In genomic region chr3:57756022-57756527, GRCh38 we compare ENCODE assay signal across 8 cellular contexts. TPM values are rescaled to one million over a fixed set of nuclear protein-coding genes. Genes with fewer than 3 reads are reported as not detected.
DNase-seq lines count a peak whose midpoint lies in the region; ATAC-seq, FAIRE-seq and TF ChIP-seq lines count a peak whose summit lies in the region.

TSS of gene SLMAP (plus strand) at chr3:57756309. CDS start at chr3:57757652, 1,343 bp downstream.

- intact Hi-C loops in esophagus muscularis mucosa (cut with DNase I) = loop anchor here (5.0 kb wide), 3 partner anchors 46 to 159 kb away; partner anchors contain the start of genes ARF4 and DENND6A

- H3K27me3 Mint-ChIP-seq in activated T-cell treated with anti-CD3 and anti-CD28 coated beads, Interleukin-2, amount 50 U/mL, for 72 hours (ENCODE audit: low read depth) = no peaks in the 10 kb centered on the region

- H3K4me3 ChIP-seq in esophagus muscularis mucosa (peak within 1 kb of the TSS; percentile 79 to 95 (median 94)), muscle layer of duodenum (ENCODE audit: low read depth in 1 of 2, low read length in 2 of 2) (peak within 1 kb of the TSS; percentile 80 to 95)

- peak in 1 of 3 experiments; percentile 22 for TF ChIP-seq CTCF in esophagus muscularis mucosa (IDR thresholded peaks at IDR 0.05)

- peak; percentile 93 for ATAC-seq in GM21786 (IDR thresholded peaks at IDR 0.05; ENCODE audit: unreplicated experiment)
- peak; percentile 97 to 98 for ATAC-seq in activated T-cell treated with anti-CD3 and anti-CD28 coated beads, Interleukin-2, amount 50 U/mL, for 72 hours (replicated peaks in 1 of 2)

- peak; percentile 46 for TF ChIP-seq POLR2A in esophagus muscularis mucosa (IDR thresholded peaks at IDR 0.05; ENCODE audit: low read depth)

- no peaks in the 10 kb centered on the region for H3K9me3 Mint-ChIP-seq in activated T-cell treated with anti-CD3 and anti-CD28 coated beads, Interleukin-2, amount 50 U/mL, for 72 hours

- H3K27ac ChIP-seq in KOPT-K1 (ENCODE audit: low read depth, low read length, poor library complexity, severe bottlenecking) (peak within 1 kb of the TSS; percentile 76), esophagus muscularis mucosa (replicated peaks in 1 of 4) (peak within 1 kb of the TSS; percentile 88 to 93 (median 92)), muscle layer of duodenum (ENCODE audit: low read length) (peak within 1 kb of the TSS; percentile 89)

- peaks cover 6 to 8% of the 10 kb centered on the region in 2 donors for H3K36me3 Mint-ChIP-seq in activated T-cell treated with anti-CD3 and anti-CD28 coated beads, Interleukin-2, amount 50 U/mL, for 72 hours (ENCODE audit: insufficient read depth in 2 of 2)

- H3K27me3 ChIP-seq in esophagus muscularis mucosa = no peaks in the 10 kb centered on the region
- H3K27me3 ChIP-seq in muscle layer of duodenum (ENCODE audit: low read depth, low read length) = no peaks in the 10 kb centered on the region

- H3K4me1 ChIP-seq in esophagus muscularis mucosa (peaks cover 39 to 48% (median 46%) of the 10 kb centered on the region in 4 donors), muscle layer of duodenum (ENCODE audit: control insufficient read depth in 1 of 2, insufficient read depth in 2 of 2, low read length in 2 of 2) (peaks cover 6 to 31% of the 10 kb centered on the region in 2 donors)

- peak within 1 kb of the TSS; percentile 98 for H3K27ac Mint-ChIP-seq in activated T-cell treated with anti-CD3 and anti-CD28 coated beads, Interleukin-2, amount 50 U/mL, for 72 hours

- H3K9me3 ChIP-seq in KOPT-K1 (ENCODE audit: insufficient read depth, low read length, poor library complexity, severe bottlenecking) = no peaks in the 10 kb centered on the region
- no peaks in the 10 kb centered on the region for H3K9me3 ChIP-seq in esophagus muscularis mucosa
- H3K9me3 ChIP-seq in muscle layer of duodenum (ENCODE audit: control insufficient read depth in 1 of 2, low read length in 2 of 2) = no peaks in the 10 kb centered on the region

- TF ChIP-seq EP300 in esophagus muscularis mucosa (IDR thresholded peaks at IDR 0.05) = no peak

- H3K4me1 Mint-ChIP-seq in activated T-cell treated with anti-CD3 and anti-CD28 coated beads, Interleukin-2, amount 50 U/mL, for 72 hours (ENCODE audit: low read depth) = peaks cover 51% of the 10 kb centered on the region

- FAIRE-seq in RCC 7860 (lab: Jason Lieb, UNC) = peak; percentile 75

- H3K4me3 Mint-ChIP-seq in activated T-cell treated with anti-CD3 and anti-CD28 coated beads, Interleukin-2, amount 50 U/mL, for 72 hours = peak within 1 kb of the TSS; percentile 95 to 98

- H3K36me3 ChIP-seq in KOPT-K1 (ENCODE audit: insufficient read depth, low read length) (peaks cover 32% of the 10 kb centered on the region), esophagus muscularis mucosa (peaks cover 0 to 10% (median 2%) of the 10 kb centered on the region in 4 donors), muscle layer of duodenum (ENCODE audit: control insufficient read depth in 1 of 2, insufficient read depth in 2 of 2, low read length in 2 of 2) (no peaks in the 10 kb centered on the region)

- DNase-seq in DMS79 (lab: John Stamatoyannopoulos, UW) = peak; percentile 79
- peak; percentile 89 for DNase-seq in RCC 7860 (ENCODE audit: low spot score)
- DNase-seq in activated T-cell treated with anti-CD3 and anti-CD28 coated beads, Interleukin-2, amount 50 U/mL, for 72 hours = peak; percentile 95 to 98
- peak; percentile 99 for DNase-seq in esophagus muscularis mucosa (ENCODE audit: extremely low spot score)
- DNase-seq in stimulated activated CD8-positive, alpha-beta memory T cell treated with anti-CD3 and anti-CD28 coated beads, Interleukin-7, amount 100 ng/mL, for 4 hours (ENCODE audit: low read depth in 2 of 2) = peak; percentile 93 to 95

- 0% methylated on average over 21 of the region's 41 CpGs for WGBS in esophagus muscularis mucosa

RNA-seq across cellular contexts. Expression of gene SLMAP, which starts in this region (rescaled TPM):
- total RNA-seq in activated T-cell treated with anti-CD3 and anti-CD28 coated beads, Interleukin-2, amount 50 U/mL, for 72 hours = 10 to 100 TPM; 36.5 to 42.9 TPM
- total RNA-seq in esophagus muscularis mucosa = 100 to 1,000 TPM; 399 to 519 (median 464) TPM

Comparison
In these comparisons a context has a peak if more than half of its experiments do, and no peak if none do; other contexts are left out.
1. Peak in every context shown above with its lines: DNase-seq, ATAC-seq, H3K4me3 ChIP-seq and H3K27ac ChIP-seq.
2. RNA of gene SLMAP (total RNA-seq): 399 to 519 TPM in esophagus muscularis mucosa; 36.5 to 42.9 TPM in activated T-cell treated with anti-CD3 and anti-CD28 coated beads, Interleukin-2, amount 50 U/mL, for 72 hours; every median in the first group is over 4 times any median in the second.